31 cellular contexts compared by ENCODE assay signal in the genomic region with DNA sequence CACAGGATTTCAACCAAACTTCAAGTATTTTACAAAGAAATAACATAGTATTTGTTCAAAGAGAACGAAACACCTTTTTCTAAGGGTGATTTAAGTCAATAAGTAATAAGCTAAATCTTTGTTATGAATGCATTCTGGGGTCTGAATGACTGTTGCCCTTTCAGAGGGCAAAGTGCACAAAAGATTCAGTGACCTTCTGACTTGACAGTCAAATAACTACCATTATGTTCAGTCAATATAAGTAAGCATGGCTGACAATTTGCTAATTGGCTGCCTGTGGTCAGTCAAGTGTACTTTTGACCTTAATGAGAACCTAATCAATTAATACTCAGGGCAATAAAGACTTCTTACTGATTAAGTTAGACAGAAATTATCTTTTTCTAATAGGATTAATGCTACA.
"Had no signal": no experiment of that assay in that cellular context is flagged by ENCODE, and none has a peak within 500 bp of the region (broad histone marks: within the 10 kb centered on the region; RNA-seq: fewer than 3 reads in every experiment).

No MANE protein-coding gene starts in this region.

- H3K9me3 Mint-ChIP-seq: activated CD8-positive, alpha-beta T cell treated with anti-CD3 and anti-CD28 coated beads for 36 hours; activated T-cell treated with anti-CD3 and anti-CD28 coated beads, Interleukin-2, amount 50 U/mL, for 72 hours; activated T-helper 2 cell treated with anti-CD3 and anti-CD28 coated beads, Interferon-gamma antibody, Interleukin-2, Interleukin-4, amounts not matched to agents 10 μg/mL and 5 μg/mL and 100 μg/mL, durations not matched to agents 14 hours and 24 hours and 36 hours; T-cell had no signal

- H3K27me3 Mint-ChIP-seq: activated CD4-positive, alpha-beta T cell treated with anti-CD3 and anti-CD28 coated beads for 36 hours; activated CD8-positive, alpha-beta T cell treated with anti-CD3 and anti-CD28 coated beads for 36 hours; activated naive CD8-positive, alpha-beta T cell treated with anti-CD3 and anti-CD28 coated beads, Interleukin-2, amount 10 ng/mL, durations not matched to agents 7 days and 5 days; T-cell had no signal

- DNase-seq: activated CD4-positive, alpha-beta T cell treated with anti-CD3 and anti-CD28 coated beads for 36 hours; activated CD4-positive, alpha-beta T cell treated with anti-CD3 and anti-CD28 coated beads, Interleukin-2, amount 50 U/mL, for 1 hour; activated CD4-positive, CD25-positive, alpha-beta regulatory T cell; activated CD8-positive, alpha-beta memory T cell treated with anti-CD3 and anti-CD28 coated beads, Interleukin-2, amount 50 U/mL, for 4 hours; activated CD8-positive, alpha-beta T cell treated with anti-CD3 and anti-CD28 coated beads for 36 hours; activated gamma-delta T cell treated with Interleukin-2 at 50 U/mL for 16 hours; activated naive CD4-positive, alpha-beta T cell treated with anti-CD3 and anti-CD28 coated beads, Interleukin-2, amount 50 U/mL, for 16 hours; activated naive CD8-positive, alpha-beta T cell treated with anti-CD3 and anti-CD28 coated beads, Interleukin-2, amount 10 ng/mL, durations not matched to agents 7 days and 5 days; activated T-cell treated with anti-CD3 and anti-CD28 coated beads, Interleukin-2, amount 50 U/mL, for 72 hours; adrenal gland; anterior cingulate cortex; caudate nucleus; NCI-H1105 treated with DMSO at 0.1 percent for 48 hours; NCI-H146; NCI-H1930; NCI-H2171; NCI-H2227 treated with DMSO at 0.1 percent for 48 hours; NCI-H446 treated with DMSO at 0.1 percent for 48 hours; NCI-H524 treated with DMSO at 0.1 percent for 48 hours; NCI-H774; NK-92 treated with Interleukin-12 subunit alpha and Interleukin-12 subunit beta, amount 100 ng/mL, for 24 hours; OCI-M1; RPMI8226; T-cell; T-helper 2 cell; T1000 had no signal

- FAIRE-seq: TTC549 had no signal

- H3K27me3 ChIP-seq: adrenal gland had no signal

- H3K4me1 Mint-ChIP-seq: activated CD4-positive, alpha-beta T cell treated with anti-CD3 and anti-CD28 coated beads for 36 hours; activated naive CD8-positive, alpha-beta T cell treated with anti-CD3 and anti-CD28 coated beads, Interleukin-2, amount 10 ng/mL, durations not matched to agents 7 days and 5 days; T-cell had no signal

- H3K4me1 ChIP-seq: adrenal gland had no signal

- H3K36me3 ChIP-seq: adrenal gland had no signal

- H3K36me3 Mint-ChIP-seq: activated naive CD8-positive, alpha-beta T cell treated with anti-CD3 and anti-CD28 coated beads, Interleukin-2, amount 10 ng/mL, durations not matched to agents 7 days and 5 days; T-cell had no signal

- H3K27ac Mint-ChIP-seq: activated CD4-positive, alpha-beta T cell treated with anti-CD3 and anti-CD28 coated beads for 36 hours; activated CD8-positive, alpha-beta T cell treated with anti-CD3 and anti-CD28 coated beads for 36 hours; activated naive CD8-positive, alpha-beta T cell treated with anti-CD3 and anti-CD28 coated beads, Interleukin-2, amount 10 ng/mL, durations not matched to agents 7 days and 5 days; activated T-cell treated with anti-CD3 and anti-CD28 coated beads, Interleukin-2, amount 50 U/mL, for 72 hours; activated T-helper 2 cell treated with anti-CD3 and anti-CD28 coated beads, Interferon-gamma antibody, Interleukin-2, Interleukin-4, amounts not matched to agents 10 μg/mL and 5 μg/mL and 100 μg/mL, durations not matched to agents 14 hours and 24 hours and 36 hours; T-cell had no signal

- H3K27ac ChIP-seq: adrenal gland, SK-N-MC had no signal

- H3K4me3 Mint-ChIP-seq: activated CD4-positive, alpha-beta T cell treated with anti-CD3 and anti-CD28 coated beads for 36 hours; activated CD8-positive, alpha-beta T cell treated with anti-CD3 and anti-CD28 coated beads for 36 hours; activated naive CD8-positive, alpha-beta T cell treated with anti-CD3 and anti-CD28 coated beads, Interleukin-2, amount 10 ng/mL, durations not matched to agents 7 days and 5 days; activated T-cell treated with anti-CD3 and anti-CD28 coated beads, Interleukin-2, amount 50 U/mL, for 72 hours; T-cell had no signal

- ATAC-seq: activated CD4-positive, alpha-beta T cell treated with anti-CD3 and anti-CD28 coated beads for 36 hours; activated CD8-positive, alpha-beta T cell treated with anti-CD3 and anti-CD28 coated beads for 36 hours; activated T-cell treated with anti-CD3 and anti-CD28 coated beads, Interleukin-2, amount 50 U/mL, for 72 hours; Panc1; Right ventricle myocardium inferior; T-cell had no signal

- H3K4me3 ChIP-seq: adrenal gland, SK-N-MC had no signal

- H3K9me3 ChIP-seq: adrenal gland had no signal
